19 cellular contexts compared by ENCODE assay signal in genomic region chr20:10370091-10370887, GRCh38.
DNase-seq lines count a peak whose midpoint lies in the region; ATAC-seq and TF ChIP-seq lines count a peak whose summit lies in the region.
"Had no signal": no experiment of that assay in that cellular context is flagged by ENCODE, and none has a peak within 500 bp of the region (broad histone marks: within the 10 kb centered on the region; RNA-seq: fewer than 3 reads in every experiment).

No MANE protein-coding gene starts in this region.

- TF ChIP-seq CTCF in fibroblast of lung (conservative IDR thresholded peaks at IDR 0.05 in 1 of 2, IDR thresholded peaks at IDR 0.05 in 1 of 2; ENCODE audit: low read depth in 1 of 2, low read length in 2 of 2), result no peak
- TF ChIP-seq CTCF in mesothelial cell of epicardium (IDR thresholded peaks at IDR 0.05; ENCODE audit: unreplicated experiment), result no peak
- no peak for TF ChIP-seq CTCF in glutamatergic neuron (IDR thresholded peaks at IDR 0.05; ENCODE audit: partially characterized antibody, unreplicated experiment)

- H3K27me3 ChIP-seq in ACC112 (ENCODE audit: insufficient read depth, low read length) (no peaks in the 10 kb centered on the region), fibroblast of lung (ENCODE audit: control insufficient read depth, insufficient read depth, low read length) (no peaks in the 10 kb centered on the region)
- H3K27me3 ChIP-seq: transverse colon had no signal

- H3K4me1 ChIP-seq in ACC112 (ENCODE audit: control insufficient read depth, insufficient read depth, low read length, unreplicated experiment) (peaks cover 17% of the 10 kb centered on the region), fibroblast of lung (ENCODE audit: control insufficient read depth, extremely low read depth, insufficient read depth, low read length) (peaks cover 2% of the 10 kb centered on the region)

- no peaks in the 10 kb centered on the region for H3K36me3 ChIP-seq in ACC112 (ENCODE audit: insufficient read depth, low read length)
- H3K36me3 ChIP-seq in fibroblast of lung (ENCODE audit: control insufficient read depth, insufficient read depth, low read length), result no peaks in the 10 kb centered on the region
- H3K36me3 ChIP-seq: heart right ventricle, transverse colon had no signal

- H3K27ac Mint-ChIP-seq in mesothelial cell of epicardium, result peak overlapping the region; percentile 32
- H3K27ac Mint-ChIP-seq in glutamatergic neuron (ENCODE audit: unreplicated experiment), result no peak overlapping the region
- H3K27ac Mint-ChIP-seq: activated CD4-positive, alpha-beta T cell treated with anti-CD3 and anti-CD28 coated beads, Interleukin-2, amount 10 ng/mL, durations not matched to agents 24 days and 14 days; activated naive CD4-positive, alpha-beta T cell treated with anti-CD3 and anti-CD28 coated beads, Interleukin-2, amount 50 U/mL, for 24 hours; brain; stimulated activated naive CD8-positive, alpha-beta T cell treated with anti-CD3 and anti-CD28 coated beads, Interleukin-15, amount 100 ng/mL, for 72 hours had no signal

- H3K4me3 ChIP-seq in ACC112 (ENCODE audit: low read depth, low read length), result no peak overlapping the region
- no peak overlapping the region for H3K4me3 ChIP-seq in fibroblast of lung (replicated peaks in 1 of 4; ENCODE audit: control extremely low read depth in 1 of 4, insufficient read depth in 1 of 4, low read depth in 3 of 4, low read length in 4 of 4)
- H3K4me3 ChIP-seq: heart right ventricle, transverse colon had no signal

- H3K9me3 ChIP-seq in fibroblast of lung (ENCODE audit: control insufficient read depth, insufficient read depth, low read depth, low read length), result no peaks in the 10 kb centered on the region
- H3K9me3 ChIP-seq: transverse colon had no signal

- no peak overlapping the region for H3K4me3 Mint-ChIP-seq in mesothelial cell of epicardium
- no peak overlapping the region for H3K4me3 Mint-ChIP-seq in glutamatergic neuron (ENCODE audit: unreplicated experiment)
- H3K4me3 Mint-ChIP-seq: activated CD4-positive, alpha-beta T cell treated with anti-CD3 and anti-CD28 coated beads, Interleukin-2, amount 10 ng/mL, durations not matched to agents 24 days and 14 days; activated naive CD4-positive, alpha-beta T cell treated with anti-CD3 and anti-CD28 coated beads, Interleukin-2, amount 50 U/mL, for 24 hours; brain; stimulated activated naive CD8-positive, alpha-beta T cell treated with anti-CD3 and anti-CD28 coated beads, Interleukin-15, amount 100 ng/mL, for 72 hours had no signal

- DNase-seq in RPMI7951 (ENCODE audit: low read depth), result peak; percentile 48
- peak; percentile 32 to 76 for DNase-seq in fibroblast of lung (ENCODE audit: low read depth in 2 of 2)
- DNase-seq in mesothelial cell of epicardium (ENCODE audit: low spot score in 2 of 2, unreplicated experiment in 2 of 2), result no peak
- DNase-seq in OCI-M2 (lab: John Stamatoyannopoulos, UW; ENCODE audit: unreplicated experiment), result no peak
- no peak for DNase-seq in glutamatergic neuron
- no peak for DNase-seq in stimulated activated CD4-positive, alpha-beta T cell treated with anti-CD3 and anti-CD28 coated beads, Interleukin-4, amount 100 ng/mL, for 1 hour
- DNase-seq: activated CD4-positive, alpha-beta T cell treated with anti-CD3 and anti-CD28 coated beads, Interleukin-2, amount 10 ng/mL, durations not matched to agents 24 days and 14 days; COR-L47; cortex of kidney; heart right ventricle; KG1; Right ventricle myocardium superior; stimulated activated CD4-positive, alpha-beta T cell treated with anti-CD3 and anti-CD28 coated beads, Interleukin-12 subunit alpha, Interleukin-12 subunit beta, amount 100 ng/mL, for 4 hours; stimulated activated naive CD8-positive, alpha-beta T cell treated with anti-CD3 and anti-CD28 coated beads, Interleukin-15, amount 100 ng/mL, for 72 hours had no signal

- H3K9me3 Mint-ChIP-seq in mesothelial cell of epicardium, result peaks cover 9% of the 10 kb centered on the region
- H3K9me3 Mint-ChIP-seq in glutamatergic neuron (ENCODE audit: unreplicated experiment), result no peaks in the 10 kb centered on the region
- H3K9me3 Mint-ChIP-seq: activated naive CD4-positive, alpha-beta T cell treated with anti-CD3 and anti-CD28 coated beads, Interleukin-2, amount 50 U/mL, for 24 hours had no signal

- H3K36me3 Mint-ChIP-seq in mesothelial cell of epicardium, result no peaks in the 10 kb centered on the region
- H3K36me3 Mint-ChIP-seq in glutamatergic neuron (ENCODE audit: unreplicated experiment), result peaks cover 5% of the 10 kb centered on the region
- H3K36me3 Mint-ChIP-seq: activated naive CD4-positive, alpha-beta T cell treated with anti-CD3 and anti-CD28 coated beads, Interleukin-2, amount 50 U/mL, for 24 hours; brain had no signal

- no peak overlapping the region for H3K9ac ChIP-seq in fibroblast of lung (ENCODE audit: insufficient read depth, low read length)

- no peaks in the 10 kb centered on the region for H4K20me1 ChIP-seq in fibroblast of lung (ENCODE audit: control insufficient read depth, extremely low read depth, insufficient read depth, low read length)

- no peak for ATAC-seq in GM21423 (IDR thresholded peaks at IDR 0.05; ENCODE audit: unreplicated experiment)
- ATAC-seq: stimulated activated naive CD8-positive, alpha-beta T cell treated with anti-CD3 and anti-CD28 coated beads, Interleukin-15, amount 100 ng/mL, for 72 hours had no signal

- no peak overlapping the region for H3K4me2 ChIP-seq in fibroblast of lung (ENCODE audit: extremely low read depth, insufficient read depth, low read length)

- H3K4me1 Mint-ChIP-seq in mesothelial cell of epicardium, result peaks cover 10% of the 10 kb centered on the region
- peaks cover 2% of the 10 kb centered on the region for H3K4me1 Mint-ChIP-seq in glutamatergic neuron (ENCODE audit: low read depth, unreplicated experiment)
- H3K4me1 Mint-ChIP-seq: activated naive CD4-positive, alpha-beta T cell treated with anti-CD3 and anti-CD28 coated beads, Interleukin-2, amount 50 U/mL, for 24 hours; stimulated activated naive CD8-positive, alpha-beta T cell treated with anti-CD3 and anti-CD28 coated beads, Interleukin-15, amount 100 ng/mL, for 72 hours had no signal

- peak overlapping the region; percentile 47 for H3K27ac ChIP-seq in ACC112 (ENCODE audit: low read depth, low read length)
- no peak overlapping the region for H3K27ac ChIP-seq in fibroblast of lung (ENCODE audit: insufficient read depth, low read length)
- H3K27ac ChIP-seq: heart right ventricle, transverse colon had no signal

- H2AFZ ChIP-seq in ACC112 (ENCODE audit: low read length, unreplicated experiment), result peak overlapping the region; percentile 31
- H2AFZ ChIP-seq in fibroblast of lung (ENCODE audit: low read length), result no peak overlapping the region

- H3K27me3 Mint-ChIP-seq in mesothelial cell of epicardium (ENCODE audit: low read depth), result peaks cover 10% of the 10 kb centered on the region
- H3K27me3 Mint-ChIP-seq in glutamatergic neuron (ENCODE audit: unreplicated experiment), result peaks cover 2% of the 10 kb centered on the region

- no peaks in the 10 kb centered on the region for H3K79me2 ChIP-seq in ACC112 (ENCODE audit: control insufficient read depth, insufficient read depth, low read length, unreplicated experiment)
- no peaks in the 10 kb centered on the region for H3K79me2 ChIP-seq in fibroblast of lung (ENCODE audit: control insufficient read depth, insufficient read depth, low read length)

Comparison
In these comparisons a context has a peak if more than half of its experiments do, and no peak if none do; other contexts are left out.
1. DNase-seq: peak in RPMI7951 (single experiment) and fibroblast of lung (2 of 2); none in mesothelial cell of epicardium (0 of 2), OCI-M2 (single experiment), glutamatergic neuron (single experiment) and stimulated activated CD4-positive, alpha-beta T cell treated with anti-CD3 and anti-CD28 coated beads, Interleukin-4, amount 100 ng/mL, for 1 hour (single experiment).